8 cellular contexts compared by ENCODE assay signal in genomic region chr17:31479009-31479408, GRCh38.
"Had no signal": no experiment of that assay in that cellular context is flagged by ENCODE, and none has a peak within 500 bp of the region (broad histone marks: within the 10 kb centered on the region; RNA-seq: fewer than 3 reads in every experiment).

No MANE protein-coding gene starts in this region.

- H3K27ac ChIP-seq: GM23248, HL-60 had no signal

- ATAC-seq: HepG2 had no signal

- FAIRE-seq: HepG2 had no signal

- DNase-seq: GM23248, GOT3, H7, HFFc6, KBM-7 had no signal

- H3K4me3 ChIP-seq: GM23248, HAP-1 had no signal

- H3K9me3 ChIP-seq: HAP-1 had no signal

- H3K4me1 ChIP-seq: HAP-1 had no signal

- H3K36me3 ChIP-seq: HAP-1 had no signal
